1 cellular context compared by ENCODE assay signal in the genomic region with DNA sequence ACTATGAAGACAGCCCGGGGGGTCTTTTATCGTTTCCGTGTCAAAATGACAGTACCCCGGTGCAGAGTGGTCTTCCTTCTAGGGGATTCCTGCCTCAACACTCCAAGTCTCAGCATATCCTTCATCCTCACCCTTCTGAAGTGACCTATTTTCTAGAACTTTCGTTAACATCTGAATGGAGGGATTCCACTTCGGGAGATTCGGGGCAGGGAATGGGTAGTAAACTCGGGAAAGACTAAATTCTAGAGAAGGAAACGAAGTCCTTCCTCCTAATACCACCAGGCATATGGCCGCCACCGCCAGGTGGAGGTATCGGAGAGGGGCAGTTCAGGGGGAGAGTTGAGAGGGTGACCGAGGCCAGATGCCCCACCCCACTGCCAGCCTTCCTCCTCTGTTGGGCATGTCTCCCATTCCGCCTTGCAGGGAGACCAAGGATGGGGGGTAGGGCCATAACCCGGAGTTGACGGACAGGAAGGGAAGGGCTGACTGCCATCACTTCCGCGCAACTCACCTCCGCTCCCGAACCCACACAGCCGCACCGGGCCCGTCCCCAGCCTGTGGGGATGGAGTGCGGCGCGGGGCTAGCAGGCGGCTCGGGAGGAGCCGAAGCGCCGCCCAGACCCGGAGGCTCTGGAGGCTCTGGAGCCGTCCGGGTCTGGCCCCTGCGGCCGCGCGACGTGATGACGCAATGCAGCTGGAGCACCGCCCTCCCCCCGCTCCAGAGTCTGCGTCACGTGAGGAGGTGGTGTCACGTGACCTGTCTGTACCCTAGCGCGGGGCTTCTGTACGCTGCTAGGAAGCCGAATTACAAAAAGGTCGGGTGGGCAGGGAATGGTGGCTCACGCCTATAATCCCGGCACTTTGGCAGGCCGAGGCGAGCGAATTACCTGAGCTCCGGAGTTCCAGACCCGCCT.
A peak's percentile ranks its signal among the peaks of the same experiment; 100 is the strongest.
TF ChIP-seq lines count a peak whose summit lies in the region.

A gene (minus strand): TSS at position 657 of the 914 bp plus-strand sequence. CDS start 2,072 bp downstream, outside the sequence.

TF ChIP-seq in K562, 482 proteins besides CTCF, POLR2A, EP300 and RAD21 (continued from another document and continues in another):
- no peak for TF ChIP-seq MED1 (CRISPR knock-in tag; IDR thresholded peaks at IDR 0.05; ENCODE audit: borderline replicate concordance)
- TF ChIP-seq SMARCB1 (IDR thresholded peaks at IDR 0.05; ENCODE audit: insufficient read length, low read depth): no peak
- 0 out of 2 replicates have a peak, but pooled peaks have one; percentile 44 for TF ChIP-seq KLF6 (CRISPR knock-in tag; IDR thresholded peaks at IDR 0.05; ENCODE audit: borderline replicate concordance)
- peak; percentile 98 for TF ChIP-seq C11orf30 (IDR thresholded peaks at IDR 0.05; ENCODE audit: low read depth)
- TF ChIP-seq, protein P1, sequence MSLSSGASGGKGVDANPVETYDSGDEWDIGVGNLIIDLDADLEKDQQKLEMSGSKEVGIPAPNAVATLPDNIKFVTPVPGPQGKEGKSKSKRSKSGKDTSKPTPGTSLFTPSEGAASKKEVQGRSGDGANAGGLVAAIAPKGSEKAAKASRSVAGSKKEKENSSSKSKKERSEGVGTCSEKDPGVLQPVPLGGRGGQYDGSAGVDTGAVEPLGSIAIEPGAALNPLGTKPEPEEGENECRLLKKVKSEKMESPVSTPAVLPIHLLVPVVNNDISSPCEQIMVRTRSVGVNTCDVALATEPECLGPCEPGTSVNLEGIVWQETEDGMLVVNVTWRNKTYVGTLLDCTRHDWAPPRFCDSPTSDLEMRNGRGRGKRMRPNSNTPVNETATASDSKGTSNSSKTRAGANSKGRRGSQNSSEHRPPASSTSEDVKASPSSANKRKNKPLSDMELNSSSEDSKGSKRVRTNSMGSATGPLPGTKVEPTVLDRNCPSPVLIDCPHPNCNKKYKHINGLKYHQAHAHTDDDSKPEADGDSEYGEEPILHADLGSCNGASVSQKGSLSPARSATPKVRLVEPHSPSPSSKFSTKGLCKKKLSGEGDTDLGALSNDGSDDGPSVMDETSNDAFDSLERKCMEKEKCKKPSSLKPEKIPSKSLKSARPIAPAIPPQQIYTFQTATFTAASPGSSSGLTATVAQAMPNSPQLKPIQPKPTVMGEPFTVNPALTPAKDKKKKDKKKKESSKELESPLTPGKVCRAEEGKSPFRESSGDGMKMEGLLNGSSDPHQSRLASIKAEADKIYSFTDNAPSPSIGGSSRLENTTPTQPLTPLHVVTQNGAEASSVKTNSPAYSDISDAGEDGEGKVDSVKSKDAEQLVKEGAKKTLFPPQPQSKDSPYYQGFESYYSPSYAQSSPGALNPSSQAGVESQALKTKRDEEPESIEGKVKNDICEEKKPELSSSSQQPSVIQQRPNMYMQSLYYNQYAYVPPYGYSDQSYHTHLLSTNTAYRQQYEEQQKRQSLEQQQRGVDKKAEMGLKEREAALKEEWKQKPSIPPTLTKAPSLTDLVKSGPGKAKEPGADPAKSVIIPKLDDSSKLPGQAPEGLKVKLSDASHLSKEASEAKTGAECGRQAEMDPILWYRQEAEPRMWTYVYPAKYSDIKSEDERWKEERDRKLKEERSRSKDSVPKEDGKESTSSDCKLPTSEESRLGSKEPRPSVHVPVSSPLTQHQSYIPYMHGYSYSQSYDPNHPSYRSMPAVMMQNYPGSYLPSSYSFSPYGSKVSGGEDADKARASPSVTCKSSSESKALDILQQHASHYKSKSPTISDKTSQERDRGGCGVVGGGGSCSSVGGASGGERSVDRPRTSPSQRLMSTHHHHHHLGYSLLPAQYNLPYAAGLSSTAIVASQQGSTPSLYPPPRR (CRISPR knock-in tag; IDR thresholded peaks at IDR 0.05; ENCODE audit: borderline replicate concordance): peak; percentile 87; the same call in 1 of the 2 replicates
- no peak for TF ChIP-seq IFI16 (CRISPR knock-in tag; IDR thresholded peaks at IDR 0.05)
- peak; percentile 38 for TF ChIP-seq RHOXF2B (CRISPR knock-in tag; conservative IDR thresholded peaks at IDR 0.05)
- no peak for TF ChIP-seq BACH1 (tag; IDR thresholded peaks at IDR 0.05)
- peak; percentile 53; the same call in 1 of the 2 replicates for TF ChIP-seq CBFA2T3 (IDR thresholded peaks at IDR 0.05)
- TF ChIP-seq, protein P2, sequence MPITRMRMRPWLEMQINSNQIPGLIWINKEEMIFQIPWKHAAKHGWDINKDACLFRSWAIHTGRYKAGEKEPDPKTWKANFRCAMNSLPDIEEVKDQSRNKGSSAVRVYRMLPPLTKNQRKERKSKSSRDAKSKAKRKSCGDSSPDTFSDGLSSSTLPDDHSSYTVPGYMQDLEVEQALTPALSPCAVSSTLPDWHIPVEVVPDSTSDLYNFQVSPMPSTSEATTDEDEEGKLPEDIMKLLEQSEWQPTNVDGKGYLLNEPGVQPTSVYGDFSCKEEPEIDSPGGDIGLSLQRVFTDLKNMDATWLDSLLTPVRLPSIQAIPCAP (CRISPR knock-in tag; IDR thresholded peaks at IDR 0.05; ENCODE audit: borderline replicate concordance): peak; percentile 32; the same call in 1 of the 2 replicates
- TF ChIP-seq CBFB (CRISPR knock-in tag; IDR thresholded peaks at IDR 0.05): peak; percentile 44; the same call in 1 of the 2 replicates
- TF ChIP-seq, protein P3, sequence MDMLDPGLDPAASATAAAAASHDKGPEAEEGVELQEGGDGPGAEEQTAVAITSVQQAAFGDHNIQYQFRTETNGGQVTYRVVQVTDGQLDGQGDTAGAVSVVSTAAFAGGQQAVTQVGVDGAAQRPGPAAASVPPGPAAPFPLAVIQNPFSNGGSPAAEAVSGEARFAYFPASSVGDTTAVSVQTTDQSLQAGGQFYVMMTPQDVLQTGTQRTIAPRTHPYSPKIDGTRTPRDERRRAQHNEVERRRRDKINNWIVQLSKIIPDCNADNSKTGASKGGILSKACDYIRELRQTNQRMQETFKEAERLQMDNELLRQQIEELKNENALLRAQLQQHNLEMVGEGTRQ (CRISPR knock-in tag; IDR thresholded peaks at IDR 0.05): peak; percentile 100
- no peak for TF ChIP-seq ZNF174 (CRISPR knock-in tag; IDR thresholded peaks at IDR 0.05)
- TF ChIP-seq, protein P4, sequence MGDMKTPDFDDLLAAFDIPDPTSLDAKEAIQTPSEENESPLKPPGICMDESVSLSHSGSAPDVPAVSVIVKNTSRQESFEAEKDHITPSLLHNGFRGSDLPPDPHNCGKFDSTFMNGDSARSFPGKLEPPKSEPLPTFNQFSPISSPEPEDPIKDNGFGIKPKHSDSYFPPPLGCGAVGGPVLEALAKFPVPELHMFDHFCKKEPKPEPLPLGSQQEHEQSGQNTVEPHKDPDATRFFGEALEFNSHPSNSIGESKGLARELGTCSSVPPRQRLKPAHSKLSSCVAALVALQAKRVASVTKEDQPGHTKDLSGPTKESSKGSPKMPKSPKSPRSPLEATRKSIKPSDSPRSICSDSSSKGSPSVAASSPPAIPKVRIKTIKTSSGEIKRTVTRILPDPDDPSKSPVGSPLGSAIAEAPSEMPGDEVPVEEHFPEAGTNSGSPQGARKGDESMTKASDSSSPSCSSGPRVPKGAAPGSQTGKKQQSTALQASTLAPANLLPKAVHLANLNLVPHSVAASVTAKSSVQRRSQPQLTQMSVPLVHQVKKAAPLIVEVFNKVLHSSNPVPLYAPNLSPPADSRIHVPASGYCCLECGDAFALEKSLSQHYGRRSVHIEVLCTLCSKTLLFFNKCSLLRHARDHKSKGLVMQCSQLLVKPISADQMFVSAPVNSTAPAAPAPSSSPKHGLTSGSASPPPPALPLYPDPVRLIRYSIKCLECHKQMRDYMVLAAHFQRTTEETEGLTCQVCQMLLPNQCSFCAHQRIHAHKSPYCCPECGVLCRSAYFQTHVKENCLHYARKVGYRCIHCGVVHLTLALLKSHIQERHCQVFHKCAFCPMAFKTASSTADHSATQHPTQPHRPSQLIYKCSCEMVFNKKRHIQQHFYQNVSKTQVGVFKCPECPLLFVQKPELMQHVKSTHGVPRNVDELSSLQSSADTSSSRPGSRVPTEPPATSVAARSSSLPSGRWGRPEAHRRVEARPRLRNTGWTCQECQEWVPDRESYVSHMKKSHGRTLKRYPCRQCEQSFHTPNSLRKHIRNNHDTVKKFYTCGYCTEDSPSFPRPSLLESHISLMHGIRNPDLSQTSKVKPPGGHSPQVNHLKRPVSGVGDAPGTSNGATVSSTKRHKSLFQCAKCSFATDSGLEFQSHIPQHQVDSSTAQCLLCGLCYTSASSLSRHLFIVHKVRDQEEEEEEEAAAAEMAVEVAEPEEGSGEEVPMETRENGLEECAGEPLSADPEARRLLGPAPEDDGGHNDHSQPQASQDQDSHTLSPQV (IDR thresholded peaks at IDR 0.05): no peak
- peak; percentile 70 for TF ChIP-seq ESRRA (IDR thresholded peaks at IDR 0.05; ENCODE audit: borderline replicate concordance, low read depth)
- TF ChIP-seq TRIM24 (IDR thresholded peaks at IDR 0.05): peak; percentile 40 to 76; a peak in 3 of 4 replicates
- no peak for TF ChIP-seq CHD4 (IDR thresholded peaks at IDR 0.05; ENCODE audit: insufficient read depth, insufficient replicate concordance, low read depth, low read length, poor library complexity, severe bottlenecking)
- TF ChIP-seq TGIF2 (CRISPR knock-in tag; IDR thresholded peaks at IDR 0.05): no peak
- peak; percentile 84; the same call in 1 of the 2 replicates for TF ChIP-seq ZNF263 (CRISPR knock-in tag; IDR thresholded peaks at IDR 0.05; ENCODE audit: borderline replicate concordance)
- TF ChIP-seq, protein P5, sequence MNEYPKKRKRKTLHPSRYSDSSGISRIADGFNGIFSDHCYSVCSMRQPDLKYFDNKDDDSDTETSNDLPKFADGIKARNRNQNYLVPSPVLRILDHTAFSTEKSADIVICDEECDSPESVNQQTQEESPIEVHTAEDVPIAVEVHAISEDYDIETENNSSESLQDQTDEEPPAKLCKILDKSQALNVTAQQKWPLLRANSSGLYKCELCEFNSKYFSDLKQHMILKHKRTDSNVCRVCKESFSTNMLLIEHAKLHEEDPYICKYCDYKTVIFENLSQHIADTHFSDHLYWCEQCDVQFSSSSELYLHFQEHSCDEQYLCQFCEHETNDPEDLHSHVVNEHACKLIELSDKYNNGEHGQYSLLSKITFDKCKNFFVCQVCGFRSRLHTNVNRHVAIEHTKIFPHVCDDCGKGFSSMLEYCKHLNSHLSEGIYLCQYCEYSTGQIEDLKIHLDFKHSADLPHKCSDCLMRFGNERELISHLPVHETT (CRISPR knock-in tag; conservative IDR thresholded peaks at IDR 0.05 in 1 of 2, IDR thresholded peaks at IDR 0.05 in 1 of 2): peak in 1 of 2 experiments; percentile 83; a peak in 1 of 4 replicates
- no peak for TF ChIP-seq PHB (CRISPR knock-in tag; IDR thresholded peaks at IDR 0.05)
- TF ChIP-seq, protein P6, sequence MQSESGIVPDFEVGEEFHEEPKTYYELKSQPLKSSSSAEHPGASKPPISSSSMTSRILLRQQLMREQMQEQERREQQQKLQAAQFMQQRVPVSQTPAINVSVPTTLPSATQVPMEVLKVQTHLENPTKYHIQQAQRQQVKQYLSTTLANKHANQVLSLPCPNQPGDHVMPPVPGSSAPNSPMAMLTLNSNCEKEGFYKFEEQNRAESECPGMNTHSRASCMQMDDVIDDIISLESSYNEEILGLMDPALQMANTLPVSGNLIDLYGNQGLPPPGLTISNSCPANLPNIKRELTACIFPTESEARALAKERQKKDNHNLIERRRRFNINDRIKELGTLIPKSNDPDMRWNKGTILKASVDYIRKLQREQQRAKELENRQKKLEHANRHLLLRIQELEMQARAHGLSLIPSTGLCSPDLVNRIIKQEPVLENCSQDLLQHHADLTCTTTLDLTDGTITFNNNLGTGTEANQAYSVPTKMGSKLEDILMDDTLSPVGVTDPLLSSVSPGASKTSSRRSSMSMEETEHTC (IDR thresholded peaks at IDR 0.05): peak; percentile 98
- TF ChIP-seq, protein P7, sequence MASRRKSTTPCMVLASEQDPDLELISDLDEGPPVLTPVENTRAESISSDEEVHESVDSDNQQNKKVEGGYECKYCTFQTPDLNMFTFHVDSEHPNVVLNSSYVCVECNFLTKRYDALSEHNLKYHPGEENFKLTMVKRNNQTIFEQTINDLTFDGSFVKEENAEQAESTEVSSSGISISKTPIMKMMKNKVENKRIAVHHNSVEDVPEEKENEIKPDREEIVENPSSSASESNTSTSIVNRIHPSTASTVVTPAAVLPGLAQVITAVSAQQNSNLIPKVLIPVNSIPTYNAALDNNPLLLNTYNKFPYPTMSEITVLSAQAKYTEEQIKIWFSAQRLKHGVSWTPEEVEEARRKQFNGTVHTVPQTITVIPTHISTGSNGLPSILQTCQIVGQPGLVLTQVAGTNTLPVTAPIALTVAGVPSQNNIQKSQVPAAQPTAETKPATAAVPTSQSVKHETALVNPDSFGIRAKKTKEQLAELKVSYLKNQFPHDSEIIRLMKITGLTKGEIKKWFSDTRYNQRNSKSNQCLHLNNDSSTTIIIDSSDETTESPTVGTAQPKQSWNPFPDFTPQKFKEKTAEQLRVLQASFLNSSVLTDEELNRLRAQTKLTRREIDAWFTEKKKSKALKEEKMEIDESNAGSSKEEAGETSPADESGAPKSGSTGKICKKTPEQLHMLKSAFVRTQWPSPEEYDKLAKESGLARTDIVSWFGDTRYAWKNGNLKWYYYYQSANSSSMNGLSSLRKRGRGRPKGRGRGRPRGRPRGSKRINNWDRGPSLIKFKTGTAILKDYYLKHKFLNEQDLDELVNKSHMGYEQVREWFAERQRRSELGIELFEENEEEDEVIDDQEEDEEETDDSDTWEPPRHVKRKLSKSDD (conservative IDR thresholded peaks at IDR 0.05; ENCODE audit: low read length): 0 out of 2 replicates have a peak, but pooled peaks have one; percentile 67
- no peak for TF ChIP-seq WHSC1 (IDR thresholded peaks at IDR 0.05; ENCODE audit: low read length)
- no peak for TF ChIP-seq HMG20B (CRISPR knock-in tag; IDR thresholded peaks at IDR 0.05)
- peak; percentile 28 for TF ChIP-seq SP2 (IDR thresholded peaks at IDR 0.05; ENCODE audit: extremely low read depth, low read depth, low read length, poor library complexity, severe bottlenecking)
- TF ChIP-seq HDAC2 (IDR thresholded peaks at IDR 0.05): peak; percentile 84
- peak; percentile 89 for TF ChIP-seq JUND (IDR thresholded peaks at IDR 0.05; ENCODE audit: borderline replicate concordance, low read depth, low read length)
- peak; percentile 89; the same call in 2 of the 3 replicates for TF ChIP-seq JUND (tag; IDR thresholded peaks at IDR 0.05; ENCODE audit: borderline replicate concordance, low read depth, low read length)
- 0 out of 2 replicates have a peak, but pooled peaks have one; percentile 62 for TF ChIP-seq TAF15 (IDR thresholded peaks at IDR 0.05; ENCODE audit: low read depth, low read length)
- TF ChIP-seq KDM5B (IDR thresholded peaks at IDR 0.05; ENCODE audit: insufficient replicate concordance, low read depth, low read length): peak; percentile 97
- TF ChIP-seq ZBTB17 (CRISPR knock-in tag; IDR thresholded peaks at IDR 0.05): peak; percentile 80; the same call in 1 of the 2 replicates
- TF ChIP-seq GTF2F1 (IDR thresholded peaks at IDR 0.05; ENCODE audit: low read depth, low read length): peak; percentile 74; the same call in 1 of the 2 replicates
- TF ChIP-seq HEY1 (CRISPR knock-in tag; IDR thresholded peaks at IDR 0.05; ENCODE audit: borderline replicate concordance): no peak
- peak; percentile 71; the same call in 1 of the 2 replicates for TF ChIP-seq ARID2 (IDR thresholded peaks at IDR 0.05)
- TF ChIP-seq ZNF707 (CRISPR knock-in tag; conservative IDR thresholded peaks at IDR 0.05): no peak
- 0 out of 2 replicates have a peak, but pooled peaks have one; percentile 23 for TF ChIP-seq TARDBP (IDR thresholded peaks at IDR 0.05)
- no peak for TF ChIP-seq ZNF232 (CRISPR knock-in tag; IDR thresholded peaks at IDR 0.05)
- peak; percentile 82 for TF ChIP-seq PML (IDR thresholded peaks at IDR 0.05; ENCODE audit: low read length)
